23 cellular contexts compared by ENCODE assay signal in genomic region chr6:16656451-16656850, GRCh38.
DNase-seq lines count a peak whose midpoint lies in the region; ATAC-seq and TF ChIP-seq lines count a peak whose summit lies in the region.
"Had no signal": no experiment of that assay in that cellular context is flagged by ENCODE, and none has a peak within 500 bp of the region (broad histone marks: within the 10 kb centered on the region; RNA-seq: fewer than 3 reads in every experiment).

No MANE protein-coding gene starts in this region.

- no peak for DNase-seq in activated CD8-positive, alpha-beta memory T cell treated with anti-CD3 and anti-CD28 coated beads, Interleukin-2, amount 10 ng/mL, durations not matched to agents 7 days and 5 days
- DNase-seq in activated CD8-positive, alpha-beta memory T cell treated with anti-CD3 and anti-CD28 coated beads, Interleukin-2, amount 50 U/mL, for 48 hours, result no peak
- no peak for DNase-seq in CD4-positive, alpha-beta T cell
- DNase-seq in Panc1 (ENCODE audit: low read depth, low spot score) (no peak), NCI-H510A (lab: John Stamatoyannopoulos, UW) (no peak)
- no peak for DNase-seq in central memory CD8-positive, alpha-beta T cell (ENCODE audit: low spot score in 2 of 2)
- DNase-seq in stimulated activated CD4-positive, alpha-beta T cell treated with anti-CD3 and anti-CD28 coated beads, Interleukin-12 subunit alpha, Interleukin-12 subunit beta, amount 100 ng/mL, for 4 hours, result no peak
- DNase-seq: COR-L47; DND-41; NCI-H1105; NCI-H146; NCI-H2029; NCI-H2227 treated with DMSO at 0.1 percent for 48 hours; NCI-H510A treated with DMSO at 0.1 percent for 48 hours; NCI-H748 treated with DMSO at 0.1 percent for 48 hours; NK-92 treated with Interleukin-12 subunit alpha and Interleukin-12 subunit beta, amount 100 ng/mL, for 24 hours; SIG-M5; SK-N-SH had no signal

- intact Hi-C loops in CD4-positive, alpha-beta T cell (cut with DNase I, micrococcal nuclease), result loop anchor here in 1 of 2 experiments (5.0 kb wide), 1 partner anchor 41 kb away; no protein-coding TSS in a partner anchor
- intact Hi-C loops in Panc1 (cut with micrococcal nuclease; ENCODE audit: unreplicated experiment), result no loop called here

- H3K27me3 Mint-ChIP-seq in activated CD8-positive, alpha-beta memory T cell treated with anti-CD3 and anti-CD28 coated beads, Interleukin-2, amount 10 ng/mL, durations not matched to agents 7 days and 5 days, result no peaks in the 10 kb centered on the region
- no peaks in the 10 kb centered on the region for H3K27me3 Mint-ChIP-seq in CD4-positive, alpha-beta T cell
- H3K27me3 Mint-ChIP-seq in central memory CD8-positive, alpha-beta T cell, result no peaks in the 10 kb centered on the region
- H3K27me3 Mint-ChIP-seq: IgD-negative memory B cell had no signal

- no peak overlapping the region for H3K4me3 Mint-ChIP-seq in activated CD8-positive, alpha-beta memory T cell treated with anti-CD3 and anti-CD28 coated beads, Interleukin-2, amount 10 ng/mL, durations not matched to agents 7 days and 5 days
- no peak overlapping the region for H3K4me3 Mint-ChIP-seq in CD4-positive, alpha-beta T cell
- no peak overlapping the region for H3K4me3 Mint-ChIP-seq in central memory CD8-positive, alpha-beta T cell
- H3K4me3 Mint-ChIP-seq: GM23338, IgD-negative memory B cell had no signal

- H3K4me1 ChIP-seq in Panc1 (ENCODE audit: control insufficient read depth, insufficient read depth, low read length), result peaks cover 10% of the 10 kb centered on the region; the same call in 1 of the 2 replicates
- H3K4me1 ChIP-seq: HAP-1 had no signal

- H3K27ac ChIP-seq in CD4-positive, alpha-beta T cell (ENCODE audit: low read depth, low read length), result no peak overlapping the region
- no peak overlapping the region for H3K27ac ChIP-seq in Panc1 (ENCODE audit: low read length)
- H3K27ac ChIP-seq: C4-2B had no signal

- H3K36me3 Mint-ChIP-seq in activated CD8-positive, alpha-beta memory T cell treated with anti-CD3 and anti-CD28 coated beads, Interleukin-2, amount 10 ng/mL, durations not matched to agents 7 days and 5 days, result peaks cover 41% of the 10 kb centered on the region
- H3K36me3 Mint-ChIP-seq in CD4-positive, alpha-beta T cell (ENCODE audit: low read depth), result peaks cover 32% of the 10 kb centered on the region
- H3K36me3 Mint-ChIP-seq in central memory CD8-positive, alpha-beta T cell (ENCODE audit: insufficient read depth), result peaks cover 24% of the 10 kb centered on the region

- ATAC-seq in activated CD8-positive, alpha-beta memory T cell treated with anti-CD3 and anti-CD28 coated beads, Interleukin-2, amount 10 ng/mL, durations not matched to agents 7 days and 5 days, result no peak
- ATAC-seq in CD4-positive, alpha-beta T cell (ENCODE audit: poor library complexity), result no peak
- ATAC-seq in Panc1, result peak; percentile 26; the same call in 1 of the 2 replicates
- ATAC-seq in central memory CD8-positive, alpha-beta T cell (replicated peaks; ENCODE audit: extremely low read depth, poor library complexity, severe bottlenecking), result no peak
- no peak for ATAC-seq in HG02970 (IDR thresholded peaks at IDR 0.05; ENCODE audit: low FRiP score, unreplicated experiment)
- ATAC-seq: GM23338 had no signal

- TF ChIP-seq CTCF in CD4-positive, alpha-beta T cell (IDR thresholded peaks at IDR 0.05), result no peak
- TF ChIP-seq CTCF in Panc1 (IDR thresholded peaks at IDR 0.05), result no peak

- H3K4me3 ChIP-seq in Panc1 (ENCODE audit: low read depth in 2 of 2, low read length in 2 of 2), result no peak overlapping the region
- H3K4me3 ChIP-seq: GM23338, HAP-1 had no signal

- peak overlapping the region; percentile 44 for H3K27ac Mint-ChIP-seq in activated CD8-positive, alpha-beta memory T cell treated with anti-CD3 and anti-CD28 coated beads, Interleukin-2, amount 10 ng/mL, durations not matched to agents 7 days and 5 days
- H3K27ac Mint-ChIP-seq in CD4-positive, alpha-beta T cell, result peak overlapping the region; percentile 22
- H3K27ac Mint-ChIP-seq in central memory CD8-positive, alpha-beta T cell (ENCODE audit: low read depth), result peak overlapping the region; percentile 89
- H3K27ac Mint-ChIP-seq: GM23338, IgD-negative memory B cell had no signal

- H3K9me3 ChIP-seq in CD4-positive, alpha-beta T cell (ENCODE audit: control insufficient read depth, low read length), result no peaks in the 10 kb centered on the region
- H3K9me3 ChIP-seq in Panc1 (ENCODE audit: control insufficient read depth, insufficient read depth, low read depth, low read length), result peaks cover 1% of the 10 kb centered on the region; the same call in 1 of the 2 replicates
- H3K9me3 ChIP-seq: HAP-1, SK-N-SH had no signal

- CTCF ChIA-PET in activated CD8-positive, alpha-beta memory T cell treated with anti-CD3 and anti-CD28 coated beads, Interleukin-2, amount 10 ng/mL, durations not matched to agents 7 days and 5 days (lab: Charles Lee), result no interaction called here
- CTCF ChIA-PET in CD4-positive, alpha-beta T cell (lab: Charles Lee), result no interaction called here
- CTCF ChIA-PET in Panc1 (lab: Charles Lee), result no interaction called here

- peaks cover 83% of the 10 kb centered on the region for H3K4me1 Mint-ChIP-seq in activated CD8-positive, alpha-beta memory T cell treated with anti-CD3 and anti-CD28 coated beads, Interleukin-2, amount 10 ng/mL, durations not matched to agents 7 days and 5 days
- peaks cover 79% of the 10 kb centered on the region for H3K4me1 Mint-ChIP-seq in CD4-positive, alpha-beta T cell (ENCODE audit: low read depth)
- H3K4me1 Mint-ChIP-seq in central memory CD8-positive, alpha-beta T cell, result peaks cover 75% of the 10 kb centered on the region

- in situ Hi-C loops in Panc1 (cut with HindIII; ENCODE audit: low pct_unique_long_range_greater_than_20kb, low sequenced_read_pairs), result no loop called here

- H3K36me3 ChIP-seq in Panc1 (ENCODE audit: control insufficient read depth, insufficient read depth, low read length), result no peaks in the 10 kb centered on the region
- H3K36me3 ChIP-seq: HAP-1 had no signal

- peaks cover 3% of the 10 kb centered on the region for H3K9me3 Mint-ChIP-seq in activated CD8-positive, alpha-beta memory T cell treated with anti-CD3 and anti-CD28 coated beads, Interleukin-2, amount 10 ng/mL, durations not matched to agents 7 days and 5 days (ENCODE audit: low read depth)
- peaks cover 2% of the 10 kb centered on the region for H3K9me3 Mint-ChIP-seq in CD4-positive, alpha-beta T cell
- H3K9me3 Mint-ChIP-seq in central memory CD8-positive, alpha-beta T cell, result no peaks in the 10 kb centered on the region

- POLR2A ChIA-PET in CD4-positive, alpha-beta T cell (lab: Charles Lee), result no interaction called here
- POLR2A ChIA-PET in Panc1 (lab: Charles Lee), result no interaction called here

- H3K27me3 ChIP-seq in CD4-positive, alpha-beta T cell (ENCODE audit: control insufficient read depth, insufficient read depth, low read length), result no peaks in the 10 kb centered on the region
- no peaks in the 10 kb centered on the region for H3K27me3 ChIP-seq in Panc1 (ENCODE audit: control insufficient read depth, insufficient read depth, low read length)

- BruUV-seq in Panc1 (replicated peaks; lab: Mats Ljungman, UMichigan), result TSS peak; percentile 37

Comparison
In these comparisons a context has a peak if more than half of its experiments do, and no peak if none do; other contexts are left out.
1. H3K27ac Mint-ChIP-seq: peak in every context shown above with its lines; median percentile 89 in central memory CD8-positive, alpha-beta T cell; 44 in activated CD8-positive, alpha-beta memory T cell treated with anti-CD3 and anti-CD28 coated beads, Interleukin-2, amount 10 ng/mL, durations not matched to agents 7 days and 5 days; 22 in CD4-positive, alpha-beta T cell.